Comparison of ENCODE assay signal across 13 cellular contexts in the genomic region with DNA sequence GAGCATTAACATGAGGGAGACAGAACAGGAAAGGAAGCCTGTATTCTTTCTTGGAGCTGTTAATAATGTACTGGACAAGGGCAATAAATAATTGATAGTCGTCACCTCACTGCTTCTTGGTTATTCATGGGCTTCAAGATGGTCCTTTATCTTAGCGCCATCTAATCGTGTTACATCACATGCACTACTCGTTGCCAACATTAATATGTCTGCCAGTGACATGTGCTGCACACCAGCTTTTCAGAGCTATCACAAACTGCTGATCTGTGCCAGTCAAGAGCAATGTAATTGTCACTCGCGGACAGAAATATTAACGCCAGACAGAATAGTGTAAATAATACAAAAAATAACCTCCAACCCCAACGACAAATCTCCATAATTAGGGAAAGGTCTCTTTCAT.
A peak's percentile ranks its signal among the peaks of the same experiment; 100 is the strongest.
DNase-seq lines count a peak whose midpoint lies in the region; ATAC-seq, FAIRE-seq and TF ChIP-seq lines count a peak whose summit lies in the region.
"Had no signal": no experiment of that assay in that cellular context is flagged by ENCODE, and none has a peak within 500 bp of the region (broad histone marks: within the 10 kb centered on the region; RNA-seq: fewer than 3 reads in every experiment).

No MANE protein-coding gene starts in this region.

- no peak for TF ChIP-seq POLR2A in H54 (IDR thresholded peaks at IDR 0.05; ENCODE audit: low read depth, low read length)

- intact Hi-C loops in Right ventricle myocardium inferior (cut with DNase I) = no loop called here

- no peak for ATAC-seq in Right ventricle myocardium inferior

- peak; percentile 60 for FAIRE-seq in H54 (lab: Jason Lieb, UNC)
- FAIRE-seq: GM12892 had no signal

- DNase-seq in H54 (ENCODE audit: insufficient read length, low spot score) (no peak), NCI-H1105 (lab: John Stamatoyannopoulos, UW) (peak; percentile 40), SK-N-DZ (ENCODE audit: low spot score) (peak; percentile 24), renal cortical epithelial cell (ENCODE audit: low read depth) (peak; percentile 6), COR-L47 (lab: John Stamatoyannopoulos, UW) (no peak), C1 segment of cervical spinal cord (lab: John Stamatoyannopoulos, UW) (no peak), Right ventricle myocardium inferior (ENCODE audit: missing footprints) (no peak)
- DNase-seq: ACHN; CD4-positive, alpha-beta memory T cell; DND-41; GDM1; GOT3 had no signal

Comparison
In these comparisons a context has a peak if more than half of its experiments do, and no peak if none do; other contexts are left out.
1. DNase-seq: peak in NCI-H1105 (single experiment), SK-N-DZ (single experiment) and renal cortical epithelial cell (single experiment); none in H54 (single experiment), COR-L47 (single experiment), C1 segment of cervical spinal cord (0 of 14) and Right ventricle myocardium inferior (single experiment).